Comparison of ENCODE assay signal across 1 cellular context in genomic region chr3:14780927-14781507, GRCh38.
TF ChIP-seq lines count a peak whose summit lies in the region.

No MANE protein-coding gene starts in this region.

TF ChIP-seq in GM23338, 12 proteins besides CTCF, POLR2A, EP300 and RAD21 (continued from another document):
- TF ChIP-seq ZNF462 (CRISPR knock-in tag; IDR thresholded peaks at IDR 0.05) (no peak), POLR2AphosphoS5 (IDR thresholded peaks at IDR 0.05; ENCODE audit: low read depth) (no peak), ETS1 (IDR thresholded peaks at IDR 0.05) (no peak)
